Comparison of ENCODE assay signal across 1 cellular context in genomic region chr2:157256621-157257020, GRCh38.
TF ChIP-seq lines count a peak whose summit lies in the region.

No MANE protein-coding gene starts in this region.

TF ChIP-seq in GM12878, 131 proteins besides CTCF, POLR2A, EP300 and RAD21 (continued from another document):
- TF ChIP-seq BCLAF1 (IDR thresholded peaks at IDR 0.05) (no peak), CEBPZ (IDR thresholded peaks at IDR 0.05; ENCODE audit: low read depth, low read length) (no peak), USF1 (IDR thresholded peaks at IDR 0.05; ENCODE audit: borderline replicate concordance, extremely low read length, insufficient read depth, low read depth, low read length) (no peak), CREB1 (IDR thresholded peaks at IDR 0.05; ENCODE audit: low read depth) (0 out of 2 replicates have a peak, but pooled peaks have one; percentile 16), FOXM1 (IDR thresholded peaks at IDR 0.05; ENCODE audit: low read depth, low read length) (peak; percentile 26; the same call in 1 of the 2 replicates)
- TF ChIP-seq, protein P1, sequence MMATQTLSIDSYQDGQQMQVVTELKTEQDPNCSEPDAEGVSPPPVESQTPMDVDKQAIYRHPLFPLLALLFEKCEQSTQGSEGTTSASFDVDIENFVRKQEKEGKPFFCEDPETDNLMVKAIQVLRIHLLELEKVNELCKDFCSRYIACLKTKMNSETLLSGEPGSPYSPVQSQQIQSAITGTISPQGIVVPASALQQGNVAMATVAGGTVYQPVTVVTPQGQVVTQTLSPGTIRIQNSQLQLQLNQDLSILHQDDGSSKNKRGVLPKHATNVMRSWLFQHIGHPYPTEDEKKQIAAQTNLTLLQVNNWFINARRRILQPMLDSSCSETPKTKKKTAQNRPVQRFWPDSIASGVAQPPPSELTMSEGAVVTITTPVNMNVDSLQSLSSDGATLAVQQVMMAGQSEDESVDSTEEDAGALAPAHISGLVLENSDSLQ (IDR thresholded peaks at IDR 0.05): peak; percentile 24; the same call in 1 of the 2 replicates
- TF ChIP-seq, protein P2, sequence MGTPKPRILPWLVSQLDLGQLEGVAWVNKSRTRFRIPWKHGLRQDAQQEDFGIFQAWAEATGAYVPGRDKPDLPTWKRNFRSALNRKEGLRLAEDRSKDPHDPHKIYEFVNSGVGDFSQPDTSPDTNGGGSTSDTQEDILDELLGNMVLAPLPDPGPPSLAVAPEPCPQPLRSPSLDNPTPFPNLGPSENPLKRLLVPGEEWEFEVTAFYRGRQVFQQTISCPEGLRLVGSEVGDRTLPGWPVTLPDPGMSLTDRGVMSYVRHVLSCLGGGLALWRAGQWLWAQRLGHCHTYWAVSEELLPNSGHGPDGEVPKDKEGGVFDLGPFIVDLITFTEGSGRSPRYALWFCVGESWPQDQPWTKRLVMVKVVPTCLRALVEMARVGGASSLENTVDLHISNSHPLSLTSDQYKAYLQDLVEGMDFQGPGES (IDR thresholded peaks at IDR 0.05): no peak
- TF ChIP-seq, protein P3, sequence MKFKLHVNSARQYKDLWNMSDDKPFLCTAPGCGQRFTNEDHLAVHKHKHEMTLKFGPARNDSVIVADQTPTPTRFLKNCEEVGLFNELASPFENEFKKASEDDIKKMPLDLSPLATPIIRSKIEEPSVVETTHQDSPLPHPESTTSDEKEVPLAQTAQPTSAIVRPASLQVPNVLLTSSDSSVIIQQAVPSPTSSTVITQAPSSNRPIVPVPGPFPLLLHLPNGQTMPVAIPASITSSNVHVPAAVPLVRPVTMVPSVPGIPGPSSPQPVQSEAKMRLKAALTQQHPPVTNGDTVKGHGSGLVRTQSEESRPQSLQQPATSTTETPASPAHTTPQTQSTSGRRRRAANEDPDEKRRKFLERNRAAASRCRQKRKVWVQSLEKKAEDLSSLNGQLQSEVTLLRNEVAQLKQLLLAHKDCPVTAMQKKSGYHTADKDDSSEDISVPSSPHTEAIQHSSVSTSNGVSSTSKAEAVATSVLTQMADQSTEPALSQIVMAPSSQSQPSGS (IDR thresholded peaks at IDR 0.05; ENCODE audit: low read length): peak; percentile 58; the same call in 1 of the 2 replicates
